ENCODE assay signal across 17 cellular contexts in the genomic region with DNA sequence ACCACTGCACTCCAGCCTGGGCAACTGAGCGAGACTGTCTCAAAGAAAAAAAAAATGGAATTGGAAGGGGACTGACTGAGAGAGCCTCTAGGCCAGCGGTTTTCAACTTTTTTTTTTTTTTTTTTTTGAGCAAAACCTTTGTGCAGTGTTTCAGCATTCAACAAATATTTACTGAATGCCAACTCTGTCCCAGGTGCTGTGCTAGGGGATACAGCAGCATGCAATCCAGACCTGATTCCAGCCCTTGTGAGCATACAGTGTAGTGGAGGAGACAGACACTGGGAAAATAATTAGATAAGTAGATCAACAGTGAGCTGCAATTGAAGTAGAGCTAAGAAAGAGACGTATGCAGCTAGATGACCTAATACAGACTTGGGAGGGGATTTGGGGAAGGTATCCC. TPM values are rescaled to one million over a fixed set of nuclear protein-coding genes. Genes with fewer than 3 reads are reported as not detected.
A peak's percentile ranks its signal among the peaks of the same experiment; 100 is the strongest.
DNase-seq lines count a peak whose midpoint lies in the region; ATAC-seq and TF ChIP-seq lines count a peak whose summit lies in the region.
"Had no signal": no experiment of that assay in that cellular context is flagged by ENCODE, and none has a peak within 500 bp of the region (broad histone marks: within the 10 kb centered on the region; RNA-seq: fewer than 3 reads in every experiment).

No MANE protein-coding gene starts in this region.

- intact Hi-C loops in transverse colon (cut with DNase I; ENCODE audit: low total_unique reads): no loop called here

- CTCF ChIA-PET in activated CD4-positive, alpha-beta T cell treated with anti-CD3 and anti-CD28 coated beads, Interleukin-2, amount 10 ng/mL, durations not matched to agents 7 days and 5 days (lab: Charles Lee): interaction anchor here (0.6 to 1.3 kb wide), 3 partner anchors 10 to 583 kb away, joined by 3 to 4 read pairs (median 3); no protein-coding TSS in a partner anchor

- no peaks in the 10 kb centered on the region for H3K27me3 ChIP-seq in transverse colon
- H3K27me3 ChIP-seq: SJSA1 had no signal

- TF ChIP-seq CTCF in chondrocyte (IDR thresholded peaks at IDR 0.05): no peak
- TF ChIP-seq CTCF in nephron (IDR thresholded peaks at IDR 0.05; ENCODE audit: unreplicated experiment in 3 of 3): no peak
- no peak for TF ChIP-seq CTCF in transverse colon (IDR thresholded peaks at IDR 0.05)

- TF ChIP-seq POLR2A in transverse colon (IDR thresholded peaks at IDR 0.05): no peak

- no peak overlapping the region for H3K4me3 ChIP-seq in transverse colon
- H3K4me3 ChIP-seq: A549, HAP-1, SJSA1 had no signal

- WGBS in transverse colon (ENCODE audit: low coverage in 1 of 2), 2 donors: 85 to 87% methylated on average over 3 of the region's 3 CpGs

- H3K4me3 Mint-ChIP-seq in activated CD4-positive, alpha-beta T cell treated with anti-CD3 and anti-CD28 coated beads, Interleukin-2, amount 10 ng/mL, durations not matched to agents 7 days and 5 days: no peak overlapping the region
- H3K4me3 Mint-ChIP-seq in chondrocyte (ENCODE audit: unreplicated experiment) (no peak overlapping the region), nephron (peak overlapping the region in 1 of 3 experiments; percentile 51)
- H3K4me3 Mint-ChIP-seq: IgD-negative memory B cell had no signal

- no peak for ATAC-seq in GM19452 (IDR thresholded peaks at IDR 0.05; ENCODE audit: unreplicated experiment)
- ATAC-seq: A549 had no signal

- no peaks in the 10 kb centered on the region for H3K36me3 ChIP-seq in transverse colon
- H3K36me3 ChIP-seq: HAP-1, SJSA1 had no signal

- no peaks in the 10 kb centered on the region for H3K9me3 ChIP-seq in transverse colon
- H3K9me3 ChIP-seq: A549, HAP-1, SJSA1 had no signal

- DNase-seq in activated CD4-positive, alpha-beta T cell treated with anti-CD3 and anti-CD28 coated beads, Interleukin-2, amount 10 ng/mL, durations not matched to agents 7 days and 5 days: no peak
- no peak for DNase-seq in activated CD4-positive, alpha-beta T cell treated with anti-CD3 and anti-CD28 coated beads for 1 hour
- DNase-seq in NCI-H82 (lab: John Stamatoyannopoulos, UW) (peak; percentile 86), chondrocyte (ENCODE audit: low spot score) (no peak), NCI-H1417 (lab: John Stamatoyannopoulos, UW) (no peak), transverse colon (no peak)
- DNase-seq: DMS153, NCI-H1436, NCI-H2081 treated with DMSO at 0.1 percent for 48 hours, NCI-H446 had no signal

- H3K4me1 Mint-ChIP-seq in activated CD4-positive, alpha-beta T cell treated with anti-CD3 and anti-CD28 coated beads, Interleukin-2, amount 10 ng/mL, durations not matched to agents 7 days and 5 days: no peaks in the 10 kb centered on the region
- H3K4me1 Mint-ChIP-seq in chondrocyte (ENCODE audit: low read depth) (peaks cover 60% of the 10 kb centered on the region), nephron (peaks cover 78% of the 10 kb centered on the region)

- H3K27ac Mint-ChIP-seq in activated CD4-positive, alpha-beta T cell treated with anti-CD3 and anti-CD28 coated beads, Interleukin-2, amount 10 ng/mL, durations not matched to agents 7 days and 5 days: peak overlapping the region; percentile 37
- H3K27ac Mint-ChIP-seq in chondrocyte (ENCODE audit: unreplicated experiment) (peak overlapping the region; percentile 10), nephron (peak overlapping the region; percentile 11 to 89 (median 85))
- H3K27ac Mint-ChIP-seq: IgD-negative memory B cell had no signal

- H3K4me1 ChIP-seq in transverse colon: no peaks in the 10 kb centered on the region
- H3K4me1 ChIP-seq: HAP-1, SJSA1 had no signal

- POLR2A ChIA-PET in activated CD4-positive, alpha-beta T cell treated with anti-CD3 and anti-CD28 coated beads, Interleukin-2, amount 10 ng/mL, durations not matched to agents 7 days and 5 days (lab: Charles Lee): no interaction called here

- no peaks in the 10 kb centered on the region for H3K36me3 Mint-ChIP-seq in activated CD4-positive, alpha-beta T cell treated with anti-CD3 and anti-CD28 coated beads, Interleukin-2, amount 10 ng/mL, durations not matched to agents 7 days and 5 days (ENCODE audit: low read depth)
- H3K36me3 Mint-ChIP-seq in chondrocyte (ENCODE audit: low read depth) (no peaks in the 10 kb centered on the region), nephron (ENCODE audit: low read depth) (no peaks in the 10 kb centered on the region)

- H3K27ac ChIP-seq in transverse colon: no peak overlapping the region
- H3K27ac ChIP-seq: C4-2B, SJSA1 had no signal

- no peak for TF ChIP-seq EP300 in transverse colon (IDR thresholded peaks at IDR 0.05; ENCODE audit: low read depth)

- in situ Hi-C loops in transverse colon (cut with MboI; ENCODE audit: low pct_ligation_motif_present in 1 of 4, low pct_unique_long_range_greater_than_20kb in 1 of 4, low sequenced_read_pairs in 3 of 4): no loop called here

- no peaks in the 10 kb centered on the region for H3K9me3 Mint-ChIP-seq in activated CD4-positive, alpha-beta T cell treated with anti-CD3 and anti-CD28 coated beads, Interleukin-2, amount 10 ng/mL, durations not matched to agents 7 days and 5 days
- H3K9me3 Mint-ChIP-seq in chondrocyte (ENCODE audit: low read depth): no peaks in the 10 kb centered on the region
- no peaks in the 10 kb centered on the region for H3K9me3 Mint-ChIP-seq in nephron
- H3K9me3 Mint-ChIP-seq: IgD-negative memory B cell had no signal

- peaks cover 5% of the 10 kb centered on the region for H3K27me3 Mint-ChIP-seq in activated CD4-positive, alpha-beta T cell treated with anti-CD3 and anti-CD28 coated beads, Interleukin-2, amount 10 ng/mL, durations not matched to agents 7 days and 5 days
- H3K27me3 Mint-ChIP-seq in chondrocyte (ENCODE audit: low read depth) (no peaks in the 10 kb centered on the region), nephron (ENCODE audit: low read depth) (peaks cover 9% of the 10 kb centered on the region)

RNA-seq across cellular contexts. Expression of a gene that starts 23.8 kb away (rescaled TPM):
- total RNA-seq in activated CD4-positive, alpha-beta T cell treated with anti-CD3 and anti-CD28 coated beads, Interleukin-2, amount 10 ng/mL, durations not matched to agents 7 days and 5 days: under 1 TPM; 0.05 to 0.12 TPM
- total RNA-seq in chondrocyte (210 to 446 TPM (median 215 TPM) in 3 replicates), transverse colon (10 to 100 TPM in 3 of 4 donors, 1 to 10 TPM in 1; 9.7 to 15.3 (median 11.9) TPM)

Comparison
In these comparisons a context has a peak if more than half of its experiments do, and no peak if none do; other contexts are left out.
1. H3K27ac Mint-ChIP-seq: peak in every context shown above with its lines; median percentile 85 in nephron; 37 in activated CD4-positive, alpha-beta T cell treated with anti-CD3 and anti-CD28 coated beads, Interleukin-2, amount 10 ng/mL, durations not matched to agents 7 days and 5 days; 10 in chondrocyte.
2. RNA of a gene that starts 23.8 kb away (total RNA-seq): 210 to 446 TPM in chondrocyte; 9.7 to 15.3 TPM in transverse colon and 0.05 to 0.12 TPM in activated CD4-positive, alpha-beta T cell treated with anti-CD3 and anti-CD28 coated beads, Interleukin-2, amount 10 ng/mL, durations not matched to agents 7 days and 5 days; every median in the first group is over 10 times any median in the second.